Comparison of ENCODE assay signal across 23 cellular contexts in the genomic region with DNA sequence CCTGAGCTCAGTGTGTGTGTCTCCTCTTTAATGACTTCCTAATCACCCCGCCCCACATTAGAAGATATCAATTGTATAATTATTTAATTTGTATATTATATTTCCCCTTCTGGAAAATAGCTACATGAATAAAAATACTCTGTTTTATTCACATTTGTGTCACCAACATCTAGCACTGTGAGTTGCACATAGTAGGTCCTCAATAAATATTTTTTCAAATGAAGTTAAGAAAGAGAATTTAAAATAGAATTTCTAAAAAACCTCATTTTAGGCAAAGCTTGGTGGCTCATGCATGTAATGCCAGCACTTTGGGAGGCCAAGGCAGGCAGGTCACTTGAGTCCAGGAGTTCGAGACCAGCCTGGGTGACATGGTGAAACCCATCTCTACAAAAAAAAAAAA. TPM values are rescaled to one million over a fixed set of nuclear protein-coding genes. Genes with fewer than 3 reads are reported as not detected.
DNase-seq lines count a peak whose midpoint lies in the region; ATAC-seq and TF ChIP-seq lines count a peak whose summit lies in the region.
"Had no signal": no experiment of that assay in that cellular context is flagged by ENCODE, and none has a peak within 500 bp of the region (broad histone marks: within the 10 kb centered on the region; RNA-seq: fewer than 3 reads in every experiment).

No MANE protein-coding gene starts in this region.

- peaks cover 96% of the 10 kb centered on the region for H3K4me1 Mint-ChIP-seq in activated T-cell treated with anti-CD3 and anti-CD28 coated beads, Interleukin-2, amount 50 U/mL, for 72 hours (ENCODE audit: low read depth)
- peaks cover 90% of the 10 kb centered on the region for H3K4me1 Mint-ChIP-seq in activated naive CD8-positive, alpha-beta T cell (ENCODE audit: low read depth)
- peaks cover 66% of the 10 kb centered on the region for H3K4me1 Mint-ChIP-seq in stimulated activated effector memory CD8-positive, alpha-beta T cell treated with anti-CD3 and anti-CD28 coated beads, Interleukin-12 subunit alpha, Interleukin-12 subunit beta, amount 100 ng/mL, for 72 hours

- no peaks in the 10 kb centered on the region for H3K27me3 Mint-ChIP-seq in activated T-cell treated with anti-CD3 and anti-CD28 coated beads, Interleukin-2, amount 50 U/mL, for 72 hours (ENCODE audit: low read depth)
- no peaks in the 10 kb centered on the region for H3K27me3 Mint-ChIP-seq in activated naive CD8-positive, alpha-beta T cell

- H3K27ac ChIP-seq in OCI-LY1 (ENCODE audit: low read depth, low read length, poor library complexity, severe bottlenecking) = peak overlapping the region; percentile 97
- H3K27ac ChIP-seq: ascending aorta, parathyroid adenoma, vagina had no signal

- no peaks in the 10 kb centered on the region for H3K9me3 ChIP-seq in OCI-LY1 (ENCODE audit: low read length)
- H3K9me3 ChIP-seq: ascending aorta, gastrocnemius medialis, vagina had no signal

- peak overlapping the region; percentile 89 for H3K27ac Mint-ChIP-seq in activated T-cell treated with anti-CD3 and anti-CD28 coated beads, Interleukin-2, amount 50 U/mL, for 72 hours
- H3K27ac Mint-ChIP-seq in activated naive CD8-positive, alpha-beta T cell = peak overlapping the region; percentile 99
- peak overlapping the region; percentile 85 for H3K27ac Mint-ChIP-seq in stimulated activated effector memory CD8-positive, alpha-beta T cell treated with anti-CD3 and anti-CD28 coated beads, Interleukin-12 subunit alpha, Interleukin-12 subunit beta, amount 100 ng/mL, for 72 hours
- H3K27ac Mint-ChIP-seq: nephron had no signal

- H3K4me3 Mint-ChIP-seq in activated T-cell treated with anti-CD3 and anti-CD28 coated beads, Interleukin-2, amount 50 U/mL, for 72 hours = peak overlapping the region; percentile 81
- H3K4me3 Mint-ChIP-seq in activated naive CD8-positive, alpha-beta T cell = peak overlapping the region; percentile 88
- peak overlapping the region; percentile 66 for H3K4me3 Mint-ChIP-seq in stimulated activated effector memory CD8-positive, alpha-beta T cell treated with anti-CD3 and anti-CD28 coated beads, Interleukin-12 subunit alpha, Interleukin-12 subunit beta, amount 100 ng/mL, for 72 hours
- H3K4me3 Mint-ChIP-seq: nephron had no signal

- no peak for ATAC-seq in activated T-cell treated with anti-CD3 and anti-CD28 coated beads, Interleukin-2, amount 50 U/mL, for 72 hours (replicated peaks in 1 of 2)
- ATAC-seq in stimulated activated effector memory CD8-positive, alpha-beta T cell treated with anti-CD3 and anti-CD28 coated beads, Interleukin-12 subunit alpha, Interleukin-12 subunit beta, amount 100 ng/mL, for 72 hours = no peak
- ATAC-seq in HG02981 (IDR thresholded peaks at IDR 0.05; ENCODE audit: unreplicated experiment) = no peak
- no peak for ATAC-seq in HG03139 (IDR thresholded peaks at IDR 0.05; ENCODE audit: unreplicated experiment)
- ATAC-seq: gastrocnemius medialis, sciatic nerve had no signal

- no peak for TF ChIP-seq CTCF in OCI-LY1 (IDR thresholded peaks at IDR 0.05; ENCODE audit: low read length)

- peaks cover 0 to 2% of the 10 kb centered on the region in 2 donors for H3K9me3 Mint-ChIP-seq in activated T-cell treated with anti-CD3 and anti-CD28 coated beads, Interleukin-2, amount 50 U/mL, for 72 hours
- H3K9me3 Mint-ChIP-seq in activated naive CD8-positive, alpha-beta T cell (ENCODE audit: low read depth) = no peaks in the 10 kb centered on the region
- H3K9me3 Mint-ChIP-seq in stimulated activated effector memory CD8-positive, alpha-beta T cell treated with anti-CD3 and anti-CD28 coated beads, Interleukin-12 subunit alpha, Interleukin-12 subunit beta, amount 100 ng/mL, for 72 hours = no peaks in the 10 kb centered on the region
- H3K9me3 Mint-ChIP-seq: nephron had no signal

- H3K27me3 ChIP-seq in OCI-LY1 (ENCODE audit: insufficient read depth, low read length) = no peaks in the 10 kb centered on the region
- H3K27me3 ChIP-seq: ascending aorta, gastrocnemius medialis, vagina had no signal

- H3F3A ChIP-seq in OCI-LY1 (ENCODE audit: insufficient read depth, low read length) = 0 out of 2 replicates have a peak, but pooled peaks cover 2% of the 10 kb centered on the region

- no peaks in the 10 kb centered on the region for H4K20me1 ChIP-seq in OCI-LY1 (ENCODE audit: insufficient read depth, low read length)

- no peak overlapping the region for H3K4me2 ChIP-seq in OCI-LY1 (ENCODE audit: low read length)

- H3K9me2 ChIP-seq in OCI-LY1 (ENCODE audit: low read depth, low read length) = no peaks in the 10 kb centered on the region

- peaks cover 84% of the 10 kb centered on the region for H3K4me1 ChIP-seq in OCI-LY1 (ENCODE audit: insufficient read depth, low read length, severe bottlenecking)
- H3K4me1 ChIP-seq: ascending aorta, parathyroid adenoma had no signal

- H3K79me2 ChIP-seq in OCI-LY1 (ENCODE audit: insufficient read depth, low read length) = peaks cover 76% of the 10 kb centered on the region

- H2AFZ ChIP-seq in OCI-LY1 (ENCODE audit: low read length) = no peak overlapping the region
- H2AFZ ChIP-seq: parathyroid adenoma had no signal

- H3K36me3 Mint-ChIP-seq in activated T-cell treated with anti-CD3 and anti-CD28 coated beads, Interleukin-2, amount 50 U/mL, for 72 hours (ENCODE audit: insufficient read depth in 2 of 2) = peaks cover 0 to 4% of the 10 kb centered on the region in 2 donors
- peaks cover 3% of the 10 kb centered on the region for H3K36me3 Mint-ChIP-seq in activated naive CD8-positive, alpha-beta T cell
- peaks cover 6% of the 10 kb centered on the region for H3K36me3 Mint-ChIP-seq in stimulated activated effector memory CD8-positive, alpha-beta T cell treated with anti-CD3 and anti-CD28 coated beads, Interleukin-12 subunit alpha, Interleukin-12 subunit beta, amount 100 ng/mL, for 72 hours

- H3K36me3 ChIP-seq in OCI-LY1 (ENCODE audit: insufficient read depth, low read length) = no peaks in the 10 kb centered on the region
- H3K36me3 ChIP-seq: ascending aorta, gastrocnemius medialis, vagina had no signal

- no peak overlapping the region for H3K4me3 ChIP-seq in OCI-LY1 (ENCODE audit: low read depth, low read length, poor library complexity, severe bottlenecking)
- H3K4me3 ChIP-seq: ascending aorta, gastrocnemius medialis, vagina had no signal

- no peak overlapping the region for H3K9ac ChIP-seq in OCI-LY1 (ENCODE audit: low read length)
- H3K9ac ChIP-seq: parathyroid adenoma had no signal

- DNase-seq in activated T-cell treated with anti-CD3 and anti-CD28 coated beads, Interleukin-2, amount 50 U/mL, for 72 hours = no peak
- no peak for DNase-seq in activated T-cell treated with anti-CD3 and anti-CD28 coated beads, Interleukin-2, amount 50 U/mL, for 48 hours
- DNase-seq in stimulated activated effector memory CD8-positive, alpha-beta T cell treated with anti-CD3 and anti-CD28 coated beads, Interleukin-12 subunit alpha, Interleukin-12 subunit beta, amount 100 ng/mL, for 72 hours (ENCODE audit: low spot score in 2 of 2) = no peak
- DNase-seq in germinal center (ENCODE audit: low spot score) = no peak
- DNase-seq: ACHN; activated CD4-positive, alpha-beta T cell treated with anti-CD3 and anti-CD28 coated beads, Interleukin-2, amount 50 U/mL, for 4 hours; C1 segment of cervical spinal cord; central memory CD4-positive, alpha-beta T cell; DMS 273 treated with DMSO at 0.1 percent for 48 hours; gastrocnemius medialis; HCEC 1CT; mesenchymal stem cell; NCI-H1436 had no signal

RNA-seq across cellular contexts. Expression of a gene that starts 59.7 kb away (rescaled TPM):
- total RNA-seq in activated T-cell treated with anti-CD3 and anti-CD28 coated beads, Interleukin-2, amount 50 U/mL, for 72 hours = under 1 TPM; 0.81 to 0.89 TPM
- total RNA-seq: ascending aorta, M059J had no signal
